Comparison of ENCODE assay signal across 8 cellular contexts in genomic region chr1:230208619-230209261, GRCh38.
DNase-seq lines count a peak whose midpoint lies in the region; ATAC-seq and TF ChIP-seq lines count a peak whose summit lies in the region.

No MANE protein-coding gene starts in this region.

- H3K36me3 ChIP-seq in ovary (no peaks in the 10 kb centered on the region), SK-N-SH (replicated peaks in 1 of 2; ENCODE audit: control insufficient read depth in 1 of 2, insufficient read depth in 2 of 2, low read length in 1 of 2) (peaks cover 5 to 9% of the 10 kb centered on the region in 2 experiments)

- 84 to 87% (median 85%) methylated on average over 10 of the region's 10 CpGs for WGBS in ovary, 3 donors
- WGBS in SK-N-SH (ENCODE audit: low lambda C conversion rate), result 88% methylated on average over 10 of the region's 10 CpGs

- TF ChIP-seq CTCF in HFFc6 (IDR thresholded peaks at IDR 0.05) (no peak), ovary (IDR thresholded peaks at IDR 0.05) (no peak), SK-N-SH (IDR thresholded peaks at IDR 0.05) (no peak)

- H3K4me3 Mint-ChIP-seq in activated naive CD8-positive, alpha-beta T cell, result peak overlapping the region; percentile 70
- H3K4me3 Mint-ChIP-seq in HFFc6, result no peak overlapping the region

- H3K27ac ChIP-seq in ovary (no peak overlapping the region), SK-N-SH (ENCODE audit: low read depth in 2 of 2, low read length in 1 of 2) (no peak overlapping the region)

- TF ChIP-seq EP300 in ovary (IDR thresholded peaks at IDR 0.05), result no peak
- TF ChIP-seq EP300 in SK-N-SH (IDR thresholded peaks at IDR 0.05; ENCODE audit: borderline replicate concordance in 1 of 2, low read depth in 1 of 2, low read length in 1 of 2), result no peak

- H3K4me1 ChIP-seq in ovary (ENCODE audit: insufficient read depth), result peaks cover 6% of the 10 kb centered on the region
- peaks cover 2 to 29% of the 10 kb centered on the region in 2 experiments; a peak in 3 of 4 replicates for H3K4me1 ChIP-seq in SK-N-SH (ENCODE audit: control insufficient read depth in 1 of 2, insufficient read depth in 2 of 2, low read depth in 1 of 2, low read length in 1 of 2)

- no peak overlapping the region for H3K9ac ChIP-seq in SK-N-SH

- peaks cover 18% of the 10 kb centered on the region; the same call in 1 of the 2 replicates for H3K79me2 ChIP-seq in SK-N-SH (ENCODE audit: insufficient read depth)

- TF ChIP-seq RAD21 in SK-N-SH (IDR thresholded peaks at IDR 0.05; ENCODE audit: low read length), result no peak

- H3K27me3 ChIP-seq in ovary (no peaks in the 10 kb centered on the region), SK-N-SH (ENCODE audit: insufficient read depth) (no peaks in the 10 kb centered on the region)

- CTCF ChIA-PET in SK-N-SH (lab: Yijun Ruan, JAX), result interaction anchor here (1.0 kb wide), 1 partner anchor 10 kb away, joined by 3 read pairs; no protein-coding TSS in a partner anchor

- peak overlapping the region; percentile 98 for H3K27ac Mint-ChIP-seq in activated naive CD8-positive, alpha-beta T cell
- no peak overlapping the region for H3K27ac Mint-ChIP-seq in HFFc6

- H3K9me3 Mint-ChIP-seq in activated naive CD8-positive, alpha-beta T cell (ENCODE audit: low read depth), result no peaks in the 10 kb centered on the region
- no peaks in the 10 kb centered on the region for H3K9me3 Mint-ChIP-seq in HFFc6

- peaks cover 51% of the 10 kb centered on the region for H3K4me1 Mint-ChIP-seq in activated naive CD8-positive, alpha-beta T cell (ENCODE audit: low read depth)
- peaks cover 47% of the 10 kb centered on the region for H3K4me1 Mint-ChIP-seq in HFFc6 (ENCODE audit: low read depth)

- POLR2A ChIA-PET in SK-N-SH (lab: Yijun Ruan, JAX), result no interaction called here

- 0 out of 2 replicates have a peak, but pooled peaks cover 3% of the 10 kb centered on the region for H4K20me1 ChIP-seq in SK-N-SH (ENCODE audit: insufficient read depth)

- peak; percentile 36 to 41 for DNase-seq in stimulated activated CD4-positive, alpha-beta T cell treated with anti-CD3 and anti-CD28 coated beads, Interleukin-2, amount 100 ng/mL, for 24 hours
- DNase-seq in HFFc6, result no peak
- no peak for DNase-seq in ovary
- no peak for DNase-seq in SK-N-SH
- DNase-seq in SW480 (ENCODE audit: low spot score), result no peak

- no peak for TF ChIP-seq POLR2A in ovary (IDR thresholded peaks at IDR 0.05)

- ATAC-seq in GM19351 (IDR thresholded peaks at IDR 0.05; ENCODE audit: unreplicated experiment), result peak; percentile 59
- ATAC-seq in HG03097 (IDR thresholded peaks at IDR 0.05; ENCODE audit: low FRiP score, unreplicated experiment), result peak; percentile 51

- no peaks in the 10 kb centered on the region for H3K27me3 Mint-ChIP-seq in activated naive CD8-positive, alpha-beta T cell
- H3K27me3 Mint-ChIP-seq in HFFc6 (ENCODE audit: insufficient read depth), result no peaks in the 10 kb centered on the region; the same call in 1 of the 2 replicates

- no peak overlapping the region for H3K4me2 ChIP-seq in SK-N-SH

- peaks cover 3% of the 10 kb centered on the region for H3F3A ChIP-seq in SK-N-SH (replicated peaks; ENCODE audit: insufficient read depth)

- H2AFZ ChIP-seq in SK-N-SH (ENCODE audit: low read depth), result no peak overlapping the region

- no peak overlapping the region for H3K4me3 ChIP-seq in ovary
- H3K4me3 ChIP-seq in SK-N-SH (ENCODE audit: low read depth in 2 of 2, low read length in 1 of 2), result no peak overlapping the region

- no peaks in the 10 kb centered on the region for H3K9me3 ChIP-seq in ovary
- no peaks in the 10 kb centered on the region for H3K9me3 ChIP-seq in SK-N-SH

- H3K9me2 ChIP-seq in SK-N-SH, result no peaks in the 10 kb centered on the region

- intact Hi-C loops in ovary (cut with DNase I), result no loop called here

- peaks cover 35% of the 10 kb centered on the region for H3K36me3 Mint-ChIP-seq in activated naive CD8-positive, alpha-beta T cell
- peaks cover 19% of the 10 kb centered on the region for H3K36me3 Mint-ChIP-seq in HFFc6 (ENCODE audit: low read depth)

TF ChIP-seq in SK-N-SH, 30 proteins besides CTCF, POLR2A, EP300 and RAD21 (continues in another document):
- no peak for TF ChIP-seq PBX3 (IDR thresholded peaks at IDR 0.05)
- TF ChIP-seq RXRA (IDR thresholded peaks at IDR 0.05; ENCODE audit: borderline replicate concordance, low read depth), result no peak
- no peak for TF ChIP-seq MXI1 (IDR thresholded peaks at IDR 0.05; ENCODE audit: low read depth, low read length)
- no peak for TF ChIP-seq FOXM1 (IDR thresholded peaks at IDR 0.05; ENCODE audit: low read depth)
- no peak for TF ChIP-seq ELF1 (IDR thresholded peaks at IDR 0.05)
- TF ChIP-seq USF2 (IDR thresholded peaks at IDR 0.05; ENCODE audit: borderline replicate concordance, low read depth, low read length), result no peak
- no peak for TF ChIP-seq REST (IDR thresholded peaks at IDR 0.05; ENCODE audit: low read depth, low read length)
- no peak for TF ChIP-seq YY1 (IDR thresholded peaks at IDR 0.05; ENCODE audit: low read depth)
- no peak for TF ChIP-seq CHD2 (IDR thresholded peaks at IDR 0.05; ENCODE audit: low read length, partially characterized antibody)
- TF ChIP-seq GABPA (IDR thresholded peaks at IDR 0.05; ENCODE audit: low read depth), result no peak
- TF ChIP-seq ZBTB33 (IDR thresholded peaks at IDR 0.05; ENCODE audit: borderline replicate concordance, low read depth), result no peak
- no peak for TF ChIP-seq TCF12 (IDR thresholded peaks at IDR 0.05)
- no peak for TF ChIP-seq JUND (IDR thresholded peaks at IDR 0.05)
- no peak for TF ChIP-seq USF1 (IDR thresholded peaks at IDR 0.05; ENCODE audit: borderline replicate concordance, low read depth)
- no peak for TF ChIP-seq FOSL2 (IDR thresholded peaks at IDR 0.05; ENCODE audit: borderline replicate concordance, low read depth)
- no peak for TF ChIP-seq NFIC (IDR thresholded peaks at IDR 0.05; ENCODE audit: borderline replicate concordance)
- TF ChIP-seq SMC3 (IDR thresholded peaks at IDR 0.05; ENCODE audit: low read depth, low read length), result no peak

Comparison
In these comparisons a context has a peak if more than half of its experiments do, and no peak if none do; other contexts are left out.
1. DNase-seq: peak in stimulated activated CD4-positive, alpha-beta T cell treated with anti-CD3 and anti-CD28 coated beads, Interleukin-2, amount 100 ng/mL, for 24 hours (2 of 2); none in HFFc6 (single experiment), ovary (0 of 5), SK-N-SH (single experiment) and SW480 (single experiment).